32 cellular contexts compared by ENCODE assay signal in genomic region chr5:137113939-137114338, GRCh38.
A peak's percentile ranks its signal among the peaks of the same experiment; 100 is the strongest.
DNase-seq lines count a peak whose midpoint lies in the region; ATAC-seq and TF ChIP-seq lines count a peak whose summit lies in the region.
"Had no signal": no experiment of that assay in that cellular context is flagged by ENCODE, and none has a peak within 500 bp of the region (broad histone marks: within the 10 kb centered on the region; RNA-seq: fewer than 3 reads in every experiment).

No MANE protein-coding gene starts in this region.

- no peaks in the 10 kb centered on the region for H3K9me3 Mint-ChIP-seq in activated CD8-positive, alpha-beta T cell treated with anti-CD3 and anti-CD28 coated beads for 36 hours
- H3K9me3 Mint-ChIP-seq in activated CD8-positive, alpha-beta T cell treated with anti-CD3 and anti-CD28 coated beads, Interleukin-2, amount 10 ng/mL, durations not matched to agents 7 days and 5 days (ENCODE audit: insufficient read depth) = no peaks in the 10 kb centered on the region
- H3K9me3 Mint-ChIP-seq: endodermal cell, memory B cell, neural crest cell had no signal

- CTCF ChIA-PET in activated CD8-positive, alpha-beta T cell treated with anti-CD3 and anti-CD28 coated beads for 36 hours (lab: Charles Lee) = no interaction called here
- CTCF ChIA-PET in activated CD8-positive, alpha-beta T cell treated with anti-CD3 and anti-CD28 coated beads, Interleukin-2, amount 10 ng/mL, durations not matched to agents 7 days and 5 days (lab: Charles Lee) = no interaction called here

- H2AFZ ChIP-seq in GM23248 (no peak overlapping the region), osteoblast (ENCODE audit: low read length) (no peak overlapping the region)
- H2AFZ ChIP-seq: parathyroid adenoma had no signal

- H4K20me1 ChIP-seq in GM23248 (ENCODE audit: insufficient read depth) (0 out of 2 replicates have a peak, but pooled peaks cover 7% of the 10 kb centered on the region), osteoblast (ENCODE audit: insufficient read depth, low read length) (no peaks in the 10 kb centered on the region)

- peaks cover 8% of the 10 kb centered on the region for H3K27me3 Mint-ChIP-seq in activated CD8-positive, alpha-beta T cell treated with anti-CD3 and anti-CD28 coated beads for 36 hours
- no peaks in the 10 kb centered on the region for H3K27me3 Mint-ChIP-seq in activated CD8-positive, alpha-beta T cell treated with anti-CD3 and anti-CD28 coated beads, Interleukin-2, amount 10 ng/mL, durations not matched to agents 7 days and 5 days (ENCODE audit: low read depth)

- H3K27ac Mint-ChIP-seq in activated CD8-positive, alpha-beta T cell treated with anti-CD3 and anti-CD28 coated beads for 36 hours = no peak overlapping the region
- H3K27ac Mint-ChIP-seq in activated CD8-positive, alpha-beta T cell treated with anti-CD3 and anti-CD28 coated beads, Interleukin-2, amount 10 ng/mL, durations not matched to agents 7 days and 5 days = no peak overlapping the region
- H3K27ac Mint-ChIP-seq: memory B cell had no signal

- in situ Hi-C loops in GM23248 (cut with MboI) = no loop called here

- TF ChIP-seq CTCF in activated CD8-positive, alpha-beta T cell treated with anti-CD3 and anti-CD28 coated beads for 36 hours (IDR thresholded peaks at IDR 0.05) = no peak
- TF ChIP-seq CTCF in osteoblast (IDR thresholded peaks at IDR 0.05; ENCODE audit: extremely low read depth, low read depth, low read length) = no peak

- peaks cover 21% of the 10 kb centered on the region for H3K4me1 ChIP-seq in GM23248 (ENCODE audit: insufficient read depth)
- peaks cover 16% of the 10 kb centered on the region for H3K4me1 ChIP-seq in osteoblast (ENCODE audit: insufficient read depth, low read length)
- H3K4me1 ChIP-seq: left lung, parathyroid adenoma, thyroid gland, uterus had no signal

- H3K4me3 ChIP-seq in GM23248 = no peak overlapping the region
- H3K4me3 ChIP-seq in osteoblast (ENCODE audit: insufficient read depth, low read length) = no peak overlapping the region
- H3K4me3 ChIP-seq: left lung, stomach, thyroid gland, uterus had no signal

- no peaks in the 10 kb centered on the region for H3K9me3 ChIP-seq in GM23248 (ENCODE audit: low read depth)
- H3K9me3 ChIP-seq in osteoblast (ENCODE audit: low read depth, low read length) = no peaks in the 10 kb centered on the region
- H3K9me3 ChIP-seq: left lung, stomach, thyroid gland, uterus had no signal

- peaks cover 5% of the 10 kb centered on the region for H3K4me1 Mint-ChIP-seq in activated CD8-positive, alpha-beta T cell treated with anti-CD3 and anti-CD28 coated beads for 36 hours (ENCODE audit: low read depth)
- H3K4me1 Mint-ChIP-seq in activated CD8-positive, alpha-beta T cell treated with anti-CD3 and anti-CD28 coated beads, Interleukin-2, amount 10 ng/mL, durations not matched to agents 7 days and 5 days (ENCODE audit: low read depth) = peaks cover 4% of the 10 kb centered on the region
- H3K4me1 Mint-ChIP-seq: memory B cell, neural crest cell had no signal

- POLR2A ChIA-PET in activated CD8-positive, alpha-beta T cell treated with anti-CD3 and anti-CD28 coated beads for 36 hours (lab: Charles Lee) = no interaction called here
- POLR2A ChIA-PET in activated CD8-positive, alpha-beta T cell treated with anti-CD3 and anti-CD28 coated beads, Interleukin-2, amount 10 ng/mL, durations not matched to agents 7 days and 5 days (lab: Charles Lee) = no interaction called here

- H3K9me2 ChIP-seq in GM23248 (ENCODE audit: insufficient read depth) = no peaks in the 10 kb centered on the region

- intact Hi-C loops in activated CD8-positive, alpha-beta T cell treated with anti-CD3 and anti-CD28 coated beads for 36 hours (cut with micrococcal nuclease) = no loop called here
- intact Hi-C loops in Right ventricle myocardium superior (cut with DNase I) = no loop called here

- H3K4me3 Mint-ChIP-seq in activated CD8-positive, alpha-beta T cell treated with anti-CD3 and anti-CD28 coated beads for 36 hours = no peak overlapping the region
- H3K4me3 Mint-ChIP-seq in activated CD8-positive, alpha-beta T cell treated with anti-CD3 and anti-CD28 coated beads, Interleukin-2, amount 10 ng/mL, durations not matched to agents 7 days and 5 days = no peak overlapping the region
- H3K4me3 Mint-ChIP-seq: memory B cell, neural crest cell had no signal

- 60 to 69% methylated on average over 3 of the region's 3 CpGs for WGBS in GM23248 (ENCODE audit: low coverage in 1 of 2, low lambda C conversion rate in 2 of 2, missing lambda C conversion rate in 2 of 2), 2 experiments

- 0 out of 2 replicates have a peak, but pooled peaks cover 5% of the 10 kb centered on the region for H3F3A ChIP-seq in GM23248 (ENCODE audit: insufficient read depth)

- H3K36me3 ChIP-seq in GM23248 (ENCODE audit: low read depth) = peaks cover 27% of the 10 kb centered on the region
- peaks cover 19% of the 10 kb centered on the region for H3K36me3 ChIP-seq in osteoblast (ENCODE audit: insufficient read depth, low read length)
- H3K36me3 ChIP-seq: brain microvascular endothelial cell, left lung, stomach, thyroid gland, uterus had no signal

- no peak for DNase-seq in activated CD8-positive, alpha-beta T cell treated with anti-CD3 and anti-CD28 coated beads for 36 hours
- no peak for DNase-seq in activated CD8-positive, alpha-beta T cell treated with anti-CD3 and anti-CD28 coated beads, Interleukin-2, amount 10 ng/mL, durations not matched to agents 7 days and 5 days
- DNase-seq in GM23248 (no peak), NCI-H69 (lab: John Stamatoyannopoulos, UW) (peak; percentile 59), osteoblast (ENCODE audit: insufficient read length, low spot score, missing footprints) (no peak), GM19240 (ENCODE audit: insufficient read length, low spot score) (no peak), Right ventricle myocardium superior (no peak)
- DNase-seq: 8988T; activated CD4-positive, alpha-beta T cell treated with anti-CD3 and anti-CD28 coated beads, Interleukin-2, amount 50 U/mL, for 4 hours; activated naive CD4-positive, alpha-beta T cell treated with anti-CD3 and anti-CD28 coated beads, Interleukin-2, amount 50 U/mL, for 16 hours; amniotic stem cell; brain microvascular endothelial cell; cerebellar nuclear complex; DMS79; endodermal cell; GDM1; glutamatergic neuron; left lung; NCI-H1092; NCI-H1694 treated with DMSO at 0.1 percent for 48 hours; NCI-H2171; small intestine; stomach; T-helper 2 cell; thyroid gland; uterus had no signal

- H3K36me3 Mint-ChIP-seq in activated CD8-positive, alpha-beta T cell treated with anti-CD3 and anti-CD28 coated beads for 36 hours (ENCODE audit: low read depth) = no peaks in the 10 kb centered on the region
- no peaks in the 10 kb centered on the region for H3K36me3 Mint-ChIP-seq in activated CD8-positive, alpha-beta T cell treated with anti-CD3 and anti-CD28 coated beads, Interleukin-2, amount 10 ng/mL, durations not matched to agents 7 days and 5 days (ENCODE audit: low read depth)
- H3K36me3 Mint-ChIP-seq: memory B cell had no signal

- H3K4me2 ChIP-seq in GM23248 (ENCODE audit: unreplicated experiment) = peak overlapping the region; percentile 33
- no peak overlapping the region for H3K4me2 ChIP-seq in osteoblast (ENCODE audit: insufficient read depth, low read length)

- H3K79me2 ChIP-seq in GM23248 (ENCODE audit: insufficient read depth) = peaks cover 17% of the 10 kb centered on the region; the same call in 1 of the 2 replicates
- H3K79me2 ChIP-seq in osteoblast (ENCODE audit: insufficient read depth, low read length) = no peaks in the 10 kb centered on the region
- H3K79me2 ChIP-seq: parathyroid adenoma had no signal

- peak; percentile 10 for ATAC-seq in activated CD8-positive, alpha-beta T cell treated with anti-CD3 and anti-CD28 coated beads for 36 hours
- ATAC-seq in activated CD8-positive, alpha-beta T cell treated with anti-CD3 and anti-CD28 coated beads, Interleukin-2, amount 10 ng/mL, durations not matched to agents 7 days and 5 days = no peak
- no peak for ATAC-seq in GM21367 (IDR thresholded peaks at IDR 0.05; ENCODE audit: unreplicated experiment)
- no peak for ATAC-seq in Right ventricle myocardium superior (ENCODE audit: poor library complexity)
- ATAC-seq: esophagus mucosa, left lung had no signal

- H3K27me3 ChIP-seq in GM23248 (replicated peaks; ENCODE audit: insufficient read depth) = no peaks in the 10 kb centered on the region
- no peaks in the 10 kb centered on the region for H3K27me3 ChIP-seq in osteoblast (ENCODE audit: insufficient read depth, low read length)
- H3K27me3 ChIP-seq: brain microvascular endothelial cell, left lung, stomach, thyroid gland, uterus had no signal

- no peak overlapping the region for H3K9ac ChIP-seq in GM23248
- H3K9ac ChIP-seq: parathyroid adenoma had no signal

- H3K27ac ChIP-seq in GM23248 (peak overlapping the region; percentile 52), osteoblast (ENCODE audit: low read depth, low read length) (peak overlapping the region; percentile 64)
- H3K27ac ChIP-seq: brain microvascular endothelial cell, left lung, parathyroid adenoma, RWPE1, thyroid gland, uterus had no signal
